In genomic region chrX:24312249-24312607, GRCh38 we compare ENCODE assay signal across 6 cellular contexts. TPM values are rescaled to one million over a fixed set of nuclear protein-coding genes. Genes with fewer than 3 reads are reported as not detected.
"Had no signal": no experiment of that assay in that cellular context is flagged by ENCODE, and none has a peak within 500 bp of the region (broad histone marks: within the 10 kb centered on the region; RNA-seq: fewer than 3 reads in every experiment).

No MANE protein-coding gene starts in this region.

RNA-seq across cellular contexts. Expression of gene SUPT20HL2, which starts 1.6 kb away (rescaled TPM):
- total RNA-seq: GM23248, H4, HFFc6, HT1080, IMR-90 had no signal
- polyA plus RNA-seq: GM23248, IMR-90 had no signal

RNA-seq across cellular contexts. Expression of gene SUPT20HL1, which starts 48.2 kb away (rescaled TPM):
- total RNA-seq: GM23248, H4, H7, HFFc6, HT1080, IMR-90 had no signal
- polyA plus RNA-seq: GM23248, IMR-90 had no signal
